In the genomic region with DNA sequence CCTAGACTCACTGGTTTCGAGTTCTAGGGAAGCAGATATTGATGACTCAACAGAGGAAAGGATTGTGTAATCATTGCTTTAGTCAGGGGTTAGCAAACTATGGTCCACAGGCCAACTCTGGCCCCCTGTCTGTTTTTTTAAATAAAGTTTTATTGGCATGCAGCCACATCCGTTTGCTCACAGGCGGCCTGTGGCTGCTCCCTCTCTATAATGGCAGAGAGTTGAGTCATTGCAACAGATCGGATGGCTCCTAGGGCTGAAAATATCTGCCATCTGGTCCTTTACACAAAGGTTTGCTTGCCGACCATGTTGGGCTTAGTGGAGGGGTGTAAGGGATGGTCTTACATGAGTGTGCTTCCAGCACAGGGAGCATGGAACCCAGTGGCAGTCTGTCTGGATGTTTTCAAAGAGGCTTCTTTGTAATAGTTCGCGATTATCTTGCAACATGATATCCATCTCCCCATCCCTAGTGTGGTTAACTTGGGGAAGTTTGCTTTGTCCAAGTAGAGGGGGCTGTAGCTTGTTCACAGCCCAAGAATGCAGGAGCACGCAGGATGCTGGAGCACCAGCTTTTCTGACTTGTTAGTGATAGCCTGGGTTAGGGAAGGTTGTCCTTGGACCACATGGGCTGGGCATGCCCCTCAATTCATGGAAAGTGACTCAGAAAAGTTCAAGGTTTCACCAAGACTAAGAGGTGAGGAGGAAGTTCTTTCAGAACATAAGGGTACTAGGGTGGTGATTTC, we compare ENCODE assay signal across 11 cellular contexts. TPM values are rescaled to one million over a fixed set of nuclear protein-coding genes. Genes with fewer than 3 reads are reported as not detected.
DNase-seq lines count a peak whose midpoint lies in the region; ATAC-seq and TF ChIP-seq lines count a peak whose summit lies in the region.
"Had no signal": no experiment of that assay in that cellular context is flagged by ENCODE, and none has a peak within 500 bp of the region (broad histone marks: within the 10 kb centered on the region; RNA-seq: fewer than 3 reads in every experiment).

No MANE protein-coding gene starts in this region.

- ATAC-seq in HG02798 (IDR thresholded peaks at IDR 0.05; ENCODE audit: poor library complexity, unreplicated experiment), result no peak

- no peak for TF ChIP-seq CTCF in epithelial cell of proximal tubule (conservative IDR thresholded peaks at IDR 0.05; ENCODE audit: low read depth, low read length)

- H3K4me3 ChIP-seq in epithelial cell of proximal tubule (ENCODE audit: low read depth, low read length), result no peak overlapping the region
- H3K4me3 ChIP-seq in skeletal muscle cell (ENCODE audit: low read depth, low read length), result no peak overlapping the region
- H3K4me3 ChIP-seq: Peyer's patch had no signal

- peak; percentile 95 for DNase-seq in HT1080 (ENCODE audit: low read depth)
- DNase-seq in SIG-M5 (lab: John Stamatoyannopoulos, UW), result peak; percentile 19
- peak; percentile 4 for DNase-seq in epithelial cell of proximal tubule (ENCODE audit: low read depth)
- peak; percentile 54 for DNase-seq in skeletal muscle cell (ENCODE audit: low read depth)
- DNase-seq in NCI-H2081 treated with DMSO at 0.1 percent for 48 hours (lab: John Stamatoyannopoulos, UW), result no peak
- DNase-seq in T-helper 9 cell, result no peak
- DNase-seq: activated naive CD8-positive, alpha-beta T cell treated with anti-CD3 and anti-CD28 coated beads, Interleukin-2, amount 10 ng/mL, durations not matched to agents 7 days and 5 days; CD4-positive, alpha-beta T cell; effector CD8-positive, alpha-beta T cell; Peyer's patch had no signal

RNA-seq across cellular contexts. Expression of gene CLDN34, which starts 59.3 kb away (rescaled TPM):
- not detected in 2 replicates for total RNA-seq in HT1080 (2014; rRNA removed; shearing (Covaris generic))
- polyA plus RNA-seq in HT1080 (2015; cell fraction: cytosol; rRNA removed), result 0.30 TPM in 1 of 2 replicates, not detected in the other
- 0.51 TPM in 1 of 2 replicates, not detected in the other for polyA plus RNA-seq in HT1080 (2015; cell fraction: nucleus; rRNA removed)
- total RNA-seq in epithelial cell of proximal tubule, result not detected in 2 replicates
- total RNA-seq: activated naive CD8-positive, alpha-beta T cell treated with anti-CD3 and anti-CD28 coated beads, Interleukin-2, amount 10 ng/mL, durations not matched to agents 7 days and 5 days; CD4-positive, alpha-beta T cell; Peyer's patch had no signal

Comparison
In these comparisons a context has a peak if more than half of its experiments do, and no peak if none do; other contexts are left out.
1. DNase-seq: peak in HT1080 (single experiment), SIG-M5 (single experiment), epithelial cell of proximal tubule (single experiment) and skeletal muscle cell (single experiment); none in NCI-H2081 treated with DMSO at 0.1 percent for 48 hours (single experiment) and T-helper 9 cell (single experiment).